Comparison of ENCODE assay signal across 8 cellular contexts in the genomic region with DNA sequence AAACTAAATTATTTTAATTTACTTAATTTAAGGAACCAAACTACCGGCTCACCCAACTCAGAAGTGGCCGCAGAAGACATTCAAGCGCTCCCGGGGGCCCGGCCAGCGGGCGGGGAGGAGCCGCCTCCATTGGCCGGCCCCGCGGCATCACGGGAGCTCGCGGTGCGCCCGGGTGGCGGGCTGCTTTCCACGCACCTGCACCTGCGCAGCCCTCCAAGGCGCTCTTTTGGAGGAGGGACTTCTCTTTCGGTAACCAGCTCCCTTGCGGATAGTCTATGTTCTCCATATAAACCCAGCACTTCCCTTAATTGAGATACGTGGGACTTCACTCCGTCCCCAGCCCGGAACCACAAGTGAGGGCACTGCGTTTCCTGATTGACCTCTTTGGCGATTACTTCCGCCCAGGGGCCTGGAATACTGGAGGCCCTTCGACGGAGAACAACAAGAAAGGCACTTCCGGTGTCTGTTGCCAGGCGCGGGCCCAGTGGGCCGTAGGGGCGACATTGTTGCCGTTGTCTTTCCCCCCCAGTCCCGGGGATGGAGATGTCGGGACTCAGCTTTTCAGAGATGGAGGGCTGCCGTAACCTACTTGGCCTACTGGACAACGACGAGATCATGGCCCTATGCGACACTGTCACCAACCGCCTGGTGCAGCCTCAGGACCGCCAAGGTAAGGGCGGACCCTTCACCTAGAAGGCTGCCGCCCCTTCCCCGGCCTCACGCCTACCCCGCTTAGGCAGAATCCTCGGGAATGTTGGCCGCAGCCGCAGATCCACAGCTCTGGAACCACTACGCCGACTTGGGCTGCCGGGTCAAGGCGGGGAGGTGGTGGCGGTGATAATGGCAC. TPM values are rescaled to one million over a fixed set of nuclear protein-coding genes. Genes with fewer than 3 reads are reported as not detected.
DNase-seq lines count a peak whose midpoint lies in the region; ATAC-seq and TF ChIP-seq lines count a peak whose summit lies in the region.

A gene (plus strand): TSS at position 444 of the 847 bp plus-strand sequence. CDS start 94 bp downstream, at position 538.

- no peaks in the 10 kb centered on the region; the same call in 1 of the 2 replicates for H3K36me3 ChIP-seq in BJ (ENCODE audit: control insufficient read depth, insufficient read depth, low read length)

- peak; percentile 76 for ATAC-seq in HG03457 (IDR thresholded peaks at IDR 0.05; ENCODE audit: unreplicated experiment)
- ATAC-seq in left colon: peak; percentile 94

- TF ChIP-seq CTCF in BJ (IDR thresholded peaks at IDR 0.05; ENCODE audit: insufficient read depth, low read depth, low read length) (no peak), coronary artery (IDR thresholded peaks at IDR 0.05) (no peak)

- POLR2A ChIA-PET in BJ (lab: Charles Lee): no interaction called here

- intact Hi-C loops in left colon (cut with DNase I, micrococcal nuclease): no loop called here

- H3K27ac ChIP-seq in coronary artery: peak within 1 kb of the TSS; percentile 93 to 96

- peak within 1 kb of the TSS; percentile 100 for H3K4me3 ChIP-seq in BJ (ENCODE audit: low read depth, low read length)
- peak within 1 kb of the TSS; percentile 87 for H3K4me3 ChIP-seq in coronary artery

- peak; percentile 49 for DNase-seq in BJ (ENCODE audit: low read depth)
- DNase-seq in GM19240 (ENCODE audit: insufficient read length, low spot score): peak; percentile 24
- DNase-seq in NCI-H524 (lab: John Stamatoyannopoulos, UW): peak; percentile 93 to 94
- DNase-seq in activated CD4-positive, alpha-beta T cell treated with anti-CD3 and anti-CD28 coated beads for 48 hours: peak; percentile 85
- DNase-seq in coronary artery (ENCODE audit: low spot score): peak; percentile 91
- peak; percentile 88 to 91 for DNase-seq in left colon
- DNase-seq in stimulated activated CD4-positive, alpha-beta T cell treated with anti-CD3 and anti-CD28 coated beads, Interleukin-1b, Interleukin-23, amount 100 ng/mL, for 4 hours (ENCODE audit: low read depth in 2 of 2): peak; percentile 58 to 68

- no peaks in the 10 kb centered on the region for H3K27me3 ChIP-seq in BJ (ENCODE audit: control insufficient read depth, insufficient read depth, low read length)

- CTCF ChIA-PET in BJ (lab: Yijun Ruan, JAX): interaction anchor here (0.7 kb wide), 1 partner anchor 36 kb away, joined by 3 read pairs; no protein-coding TSS in a partner anchor

RNA-seq across cellular contexts. Expression of the gene that starts here (rescaled TPM):
- polyA plus RNA-seq in BJ (2011; rRNA removed): 8.3 and 17.7 TPM in 2 replicates
- 17.1 and 23.4 TPM in 2 replicates for polyA minus RNA-seq in BJ (2011; rRNA and poly(A)+ RNA removed)
- total RNA-seq in left colon: 10 to 100 TPM; 17.8 to 24.2 TPM

Comparison
In these comparisons a context has a peak if more than half of its experiments do, and no peak if none do; other contexts are left out.
1. Peak in every context shown above with its lines: DNase-seq, ATAC-seq, H3K4me3 ChIP-seq and H3K27ac ChIP-seq.
2. DNase-seq: peak in every context shown above with its lines; median percentile 94 in NCI-H524; 91 in coronary artery; 90 in left colon; 85 in activated CD4-positive, alpha-beta T cell treated with anti-CD3 and anti-CD28 coated beads for 48 hours; 63 in stimulated activated CD4-positive, alpha-beta T cell treated with anti-CD3 and anti-CD28 coated beads, Interleukin-1b, Interleukin-23, amount 100 ng/mL, for 4 hours; 49 in BJ; 24 in GM19240.